Comparison of ENCODE assay signal across 18 cellular contexts in the genomic region with DNA sequence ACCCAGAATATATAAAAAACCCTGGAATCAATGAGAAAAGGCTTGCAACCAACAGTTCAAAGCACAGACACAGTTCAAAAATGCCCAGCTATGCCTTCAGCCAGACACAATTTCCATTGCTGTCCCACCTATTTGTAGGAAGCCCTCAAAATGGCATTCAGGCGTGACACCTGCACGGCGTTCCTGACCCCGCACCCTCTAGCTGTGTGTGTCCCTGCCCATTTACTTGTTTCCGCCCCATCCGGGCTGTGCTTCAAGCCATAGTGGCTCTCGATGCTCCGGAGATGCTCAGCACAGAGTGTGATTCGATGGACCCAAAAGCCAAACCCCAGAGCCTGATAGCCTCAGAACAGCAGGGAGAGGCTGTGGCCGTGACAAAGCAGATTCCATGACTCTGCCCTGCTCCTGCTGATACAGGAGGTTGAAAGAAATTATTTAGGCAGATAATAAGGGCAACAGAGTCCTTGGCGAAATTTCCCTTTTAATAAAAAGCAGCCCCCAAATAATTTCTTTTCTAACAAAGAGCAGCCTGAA. TPM values are rescaled to one million over a fixed set of nuclear protein-coding genes. Genes with fewer than 3 reads are reported as not detected.
DNase-seq lines count a peak whose midpoint lies in the region; ATAC-seq and FAIRE-seq lines count a peak whose summit lies in the region.
"Had no signal": no experiment of that assay in that cellular context is flagged by ENCODE, and none has a peak within 500 bp of the region (broad histone marks: within the 10 kb centered on the region; RNA-seq: fewer than 3 reads in every experiment).

No MANE protein-coding gene starts in this region.

- no peak for ATAC-seq in activated naive CD8-positive, alpha-beta T cell treated with anti-CD3 and anti-CD28 coated beads, Interleukin-2, amount 50 U/mL, for 24 hours
- ATAC-seq in activated CD8-positive, alpha-beta T cell treated with anti-CD3 and anti-CD28 coated beads, Interleukin-2, amount 10 ng/mL, durations not matched to agents 7 days and 5 days = peak; percentile 7
- ATAC-seq in stimulated activated naive B cell treated with anti-CD40 and anti-IgM and Interleukin-4, amounts not matched to agents 10 μg/mL and 1 μg/mL and 100 μg/mL, for 72 hours (replicated peaks) = no peak
- ATAC-seq: foreskin keratinocyte had no signal

- H3K4me3 Mint-ChIP-seq in activated naive CD8-positive, alpha-beta T cell treated with anti-CD3 and anti-CD28 coated beads for 36 hours = no peak overlapping the region
- no peak overlapping the region for H3K4me3 Mint-ChIP-seq in activated naive CD8-positive, alpha-beta T cell treated with anti-CD3 and anti-CD28 coated beads, Interleukin-2, amount 50 U/mL, for 24 hours
- no peak overlapping the region for H3K4me3 Mint-ChIP-seq in activated CD8-positive, alpha-beta T cell treated with anti-CD3 and anti-CD28 coated beads, Interleukin-2, amount 10 ng/mL, durations not matched to agents 7 days and 5 days
- H3K4me3 Mint-ChIP-seq in stimulated activated naive B cell treated with anti-CD40 and anti-IgM and Interleukin-4, amounts not matched to agents 10 μg/mL and 1 μg/mL and 100 μg/mL, for 72 hours = no peak overlapping the region

- no peak for FAIRE-seq in small intestine (lab: Jason Lieb, UNC)
- FAIRE-seq: colon, endothelial cell of umbilical vein had no signal

- peaks cover 15% of the 10 kb centered on the region for H3K36me3 Mint-ChIP-seq in activated naive CD8-positive, alpha-beta T cell treated with anti-CD3 and anti-CD28 coated beads for 36 hours
- H3K36me3 Mint-ChIP-seq in activated naive CD8-positive, alpha-beta T cell treated with anti-CD3 and anti-CD28 coated beads, Interleukin-2, amount 50 U/mL, for 24 hours (ENCODE audit: low read depth) = peaks cover 37% of the 10 kb centered on the region
- peaks cover 39% of the 10 kb centered on the region for H3K36me3 Mint-ChIP-seq in activated CD8-positive, alpha-beta T cell treated with anti-CD3 and anti-CD28 coated beads, Interleukin-2, amount 10 ng/mL, durations not matched to agents 7 days and 5 days (ENCODE audit: low read depth)
- peaks cover 50 to 53% of the 10 kb centered on the region in 2 donors for H3K36me3 Mint-ChIP-seq in stimulated activated naive B cell treated with anti-CD40 and anti-IgM and Interleukin-4, amounts not matched to agents 10 μg/mL and 1 μg/mL and 100 μg/mL, for 72 hours

- 91 to 95% (median 94%) methylated on average over 11 of the region's 11 CpGs for WGBS in small intestine, 3 donors

- peak overlapping the region; percentile 17 for H3K27ac Mint-ChIP-seq in activated naive CD8-positive, alpha-beta T cell treated with anti-CD3 and anti-CD28 coated beads for 36 hours
- no peak overlapping the region for H3K27ac Mint-ChIP-seq in activated naive CD8-positive, alpha-beta T cell treated with anti-CD3 and anti-CD28 coated beads, Interleukin-2, amount 50 U/mL, for 24 hours
- peak overlapping the region; percentile 8 for H3K27ac Mint-ChIP-seq in activated CD8-positive, alpha-beta T cell treated with anti-CD3 and anti-CD28 coated beads, Interleukin-2, amount 10 ng/mL, durations not matched to agents 7 days and 5 days
- H3K27ac Mint-ChIP-seq in stimulated activated naive B cell treated with anti-CD40 and anti-IgM and Interleukin-4, amounts not matched to agents 10 μg/mL and 1 μg/mL and 100 μg/mL, for 72 hours = no peak overlapping the region

- no peaks in the 10 kb centered on the region for H3K27me3 Mint-ChIP-seq in activated naive CD8-positive, alpha-beta T cell treated with anti-CD3 and anti-CD28 coated beads for 36 hours
- H3K27me3 Mint-ChIP-seq in activated naive CD8-positive, alpha-beta T cell treated with anti-CD3 and anti-CD28 coated beads, Interleukin-2, amount 50 U/mL, for 24 hours = no peaks in the 10 kb centered on the region
- no peaks in the 10 kb centered on the region for H3K27me3 Mint-ChIP-seq in activated CD8-positive, alpha-beta T cell treated with anti-CD3 and anti-CD28 coated beads, Interleukin-2, amount 10 ng/mL, durations not matched to agents 7 days and 5 days (ENCODE audit: low read depth)
- H3K27me3 Mint-ChIP-seq in stimulated activated naive B cell treated with anti-CD40 and anti-IgM and Interleukin-4, amounts not matched to agents 10 μg/mL and 1 μg/mL and 100 μg/mL, for 72 hours = no peaks in the 10 kb centered on the region

- CTCF ChIA-PET in activated CD8-positive, alpha-beta T cell treated with anti-CD3 and anti-CD28 coated beads, Interleukin-2, amount 10 ng/mL, durations not matched to agents 7 days and 5 days (lab: Charles Lee) = interaction anchor here (1.3 kb wide), 1 partner anchor 13 kb away, joined by 3 read pairs; a partner anchor contains a TSS

- no peak for DNase-seq in activated naive CD8-positive, alpha-beta T cell treated with anti-CD3 and anti-CD28 coated beads for 36 hours
- no peak for DNase-seq in activated naive CD8-positive, alpha-beta T cell treated with anti-CD3 and anti-CD28 coated beads, Interleukin-2, amount 50 U/mL, for 24 hours
- peak; percentile 65 for DNase-seq in NCI-H345 (lab: John Stamatoyannopoulos, UW)
- no peak for DNase-seq in activated CD8-positive, alpha-beta T cell treated with anti-CD3 and anti-CD28 coated beads, Interleukin-2, amount 10 ng/mL, durations not matched to agents 7 days and 5 days
- DNase-seq in SW480 (ENCODE audit: low spot score) = no peak
- DNase-seq in AG20443 (ENCODE audit: low spot score) = no peak
- DNase-seq in small intestine = no peak
- no peak for DNase-seq in stimulated activated naive B cell treated with anti-CD40 and anti-IgM and Interleukin-4, amounts not matched to agents 10 μg/mL and 1 μg/mL and 100 μg/mL, for 72 hours
- DNase-seq: activated CD4-positive, alpha-beta T cell treated with anti-CD3 and anti-CD28 coated beads for 1 hour; activated gamma-delta T cell; foreskin keratinocyte; hypothalamus; T-helper 9 cell; uterus had no signal

- H3K27me3 ChIP-seq in small intestine (ENCODE audit: control insufficient read depth in 2 of 2, insufficient read depth in 2 of 2, low read length in 2 of 2) = no peaks in the 10 kb centered on the region
- H3K27me3 ChIP-seq: foreskin keratinocyte, neutrophil, right atrium auricular region, uterus had no signal

- no peak overlapping the region for H3K27ac ChIP-seq in small intestine (ENCODE audit: low read depth in 1 of 2, low read length in 1 of 2)
- H3K27ac ChIP-seq: foreskin keratinocyte, neutrophil, right atrium auricular region, uterus had no signal

- H3K4me3 ChIP-seq in small intestine (ENCODE audit: low read depth in 1 of 2, low read length in 2 of 2) = no peak overlapping the region
- H3K4me3 ChIP-seq: right atrium auricular region, uterus had no signal

- H3K9me3 Mint-ChIP-seq in activated naive CD8-positive, alpha-beta T cell treated with anti-CD3 and anti-CD28 coated beads for 36 hours = no peaks in the 10 kb centered on the region
- H3K9me3 Mint-ChIP-seq in activated naive CD8-positive, alpha-beta T cell treated with anti-CD3 and anti-CD28 coated beads, Interleukin-2, amount 50 U/mL, for 24 hours = no peaks in the 10 kb centered on the region
- H3K9me3 Mint-ChIP-seq in activated CD8-positive, alpha-beta T cell treated with anti-CD3 and anti-CD28 coated beads, Interleukin-2, amount 10 ng/mL, durations not matched to agents 7 days and 5 days (ENCODE audit: insufficient read depth) = no peaks in the 10 kb centered on the region
- H3K9me3 Mint-ChIP-seq in stimulated activated naive B cell treated with anti-CD40 and anti-IgM and Interleukin-4, amounts not matched to agents 10 μg/mL and 1 μg/mL and 100 μg/mL, for 72 hours = no peaks in the 10 kb centered on the region

- no peaks in the 10 kb centered on the region for H3K4me1 ChIP-seq in small intestine (ENCODE audit: control insufficient read depth in 2 of 2, insufficient read depth in 1 of 2, low read depth in 1 of 2, low read length in 1 of 2)
- H3K4me1 ChIP-seq: foreskin keratinocyte, right atrium auricular region, uterus had no signal

- H3K4me1 Mint-ChIP-seq in activated naive CD8-positive, alpha-beta T cell treated with anti-CD3 and anti-CD28 coated beads for 36 hours = no peaks in the 10 kb centered on the region
- no peaks in the 10 kb centered on the region for H3K4me1 Mint-ChIP-seq in activated naive CD8-positive, alpha-beta T cell treated with anti-CD3 and anti-CD28 coated beads, Interleukin-2, amount 50 U/mL, for 24 hours
- H3K4me1 Mint-ChIP-seq in activated CD8-positive, alpha-beta T cell treated with anti-CD3 and anti-CD28 coated beads, Interleukin-2, amount 10 ng/mL, durations not matched to agents 7 days and 5 days (ENCODE audit: low read depth) = no peaks in the 10 kb centered on the region
- no peaks in the 10 kb centered on the region for H3K4me1 Mint-ChIP-seq in stimulated activated naive B cell treated with anti-CD40 and anti-IgM and Interleukin-4, amounts not matched to agents 10 μg/mL and 1 μg/mL and 100 μg/mL, for 72 hours

- POLR2A ChIA-PET in activated CD8-positive, alpha-beta T cell treated with anti-CD3 and anti-CD28 coated beads, Interleukin-2, amount 10 ng/mL, durations not matched to agents 7 days and 5 days (lab: Charles Lee) = interaction anchor here (0.6 to 2.0 kb wide), 4 partner anchors 11 to 494 kb away, joined by 3 to 5 read pairs (median 3); a partner anchor contains a TSS

- peaks cover 28 to 30% of the 10 kb centered on the region in 2 donors for H3K36me3 ChIP-seq in small intestine (ENCODE audit: control insufficient read depth in 2 of 2, insufficient read depth in 2 of 2, low read length in 2 of 2)
- H3K36me3 ChIP-seq: uterus had no signal

- H3K9me3 ChIP-seq in small intestine (ENCODE audit: control insufficient read depth, low read depth) = no peaks in the 10 kb centered on the region
- H3K9me3 ChIP-seq: neutrophil, right atrium auricular region, uterus had no signal

RNA-seq across cellular contexts. Expression of a gene that starts 13.4 kb away (rescaled TPM):
- 100 to 1,000 TPM; 156 to 162 TPM for total RNA-seq in activated naive CD8-positive, alpha-beta T cell treated with anti-CD3 and anti-CD28 coated beads for 36 hours
- total RNA-seq in activated CD8-positive, alpha-beta T cell treated with anti-CD3 and anti-CD28 coated beads, Interleukin-2, amount 10 ng/mL, durations not matched to agents 7 days and 5 days = 100 to 1,000 TPM; 101 to 110 TPM
- polyA plus RNA-seq in small intestine = 100 to 1,000 TPM; 130 to 166 (median 135) TPM

RNA-seq across cellular contexts. Expression of a gene that starts 13.8 kb away (rescaled TPM):
- 100 to 1,000 TPM; 201 to 214 TPM for total RNA-seq in activated naive CD8-positive, alpha-beta T cell treated with anti-CD3 and anti-CD28 coated beads for 36 hours
- 100 to 1,000 TPM; 104 TPM for total RNA-seq in activated CD8-positive, alpha-beta T cell treated with anti-CD3 and anti-CD28 coated beads, Interleukin-2, amount 10 ng/mL, durations not matched to agents 7 days and 5 days
- polyA plus RNA-seq in small intestine = 100 to 1,000 TPM; 108 to 212 (median 113) TPM

RNA-seq across cellular contexts. Expression of a gene that starts 16.4 kb away (rescaled TPM):
- total RNA-seq in activated naive CD8-positive, alpha-beta T cell treated with anti-CD3 and anti-CD28 coated beads for 36 hours = 1 to 10 TPM; 5.9 to 9.1 TPM
- 10 to 100 TPM; 10.9 to 13.4 TPM for total RNA-seq in activated CD8-positive, alpha-beta T cell treated with anti-CD3 and anti-CD28 coated beads, Interleukin-2, amount 10 ng/mL, durations not matched to agents 7 days and 5 days
- 1 to 10 TPM; 2.7 to 4.1 (median 3.8) TPM for polyA plus RNA-seq in small intestine

RNA-seq across cellular contexts. Expression of a gene that starts 16.6 kb away (rescaled TPM):
- total RNA-seq in activated naive CD8-positive, alpha-beta T cell treated with anti-CD3 and anti-CD28 coated beads for 36 hours = 10 to 100 TPM; 70.0 to 70.1 TPM
- 10 to 100 TPM; 64.0 to 65.8 TPM for total RNA-seq in activated CD8-positive, alpha-beta T cell treated with anti-CD3 and anti-CD28 coated beads, Interleukin-2, amount 10 ng/mL, durations not matched to agents 7 days and 5 days
- 10 to 100 TPM; 24.4 to 28.3 (median 27.0) TPM for polyA plus RNA-seq in small intestine

RNA-seq across cellular contexts. Expression of a gene that starts 43.8 kb away (rescaled TPM):
- total RNA-seq in activated naive CD8-positive, alpha-beta T cell treated with anti-CD3 and anti-CD28 coated beads for 36 hours = 100 to 1,000 TPM; 457 to 476 TPM
- total RNA-seq in activated CD8-positive, alpha-beta T cell treated with anti-CD3 and anti-CD28 coated beads, Interleukin-2, amount 10 ng/mL, durations not matched to agents 7 days and 5 days = 100 to 1,000 TPM; 437 to 479 TPM
- 1,000 to 10,000 TPM; 1,401 to 3,068 (median 1,584) TPM for polyA plus RNA-seq in small intestine

Comparison
In these comparisons a context has a peak if more than half of its experiments do, and no peak if none do; other contexts are left out.
1. H3K27ac Mint-ChIP-seq: peak in activated naive CD8-positive, alpha-beta T cell treated with anti-CD3 and anti-CD28 coated beads for 36 hours (single experiment) and activated CD8-positive, alpha-beta T cell treated with anti-CD3 and anti-CD28 coated beads, Interleukin-2, amount 10 ng/mL, durations not matched to agents 7 days and 5 days (single experiment); none in activated naive CD8-positive, alpha-beta T cell treated with anti-CD3 and anti-CD28 coated beads, Interleukin-2, amount 50 U/mL, for 24 hours (single experiment) and stimulated activated naive B cell treated with anti-CD40 and anti-IgM and Interleukin-4, amounts not matched to agents 10 μg/mL and 1 μg/mL and 100 μg/mL, for 72 hours (single experiment).